ENCODE assay signal across 25 cellular contexts in genomic region chr12:52568111-52568510, GRCh38. TPM values are rescaled to one million over a fixed set of nuclear protein-coding genes. Genes with fewer than 3 reads are reported as not detected.
"Had no signal": no experiment of that assay in that cellular context is flagged by ENCODE, and none has a peak within 500 bp of the region (broad histone marks: within the 10 kb centered on the region; RNA-seq: fewer than 3 reads in every experiment).

No MANE protein-coding gene starts in this region.

- H3K4me1 ChIP-seq: gastrocnemius medialis, tibial artery, upper lobe of right lung, vagina had no signal

- H3K9me3 ChIP-seq: esophagus muscularis mucosa, gastrocnemius medialis, ovary, tibial artery, upper lobe of right lung, vagina had no signal

- H3K4me1 Mint-ChIP-seq: neural crest cell had no signal

- DNase-seq: cortex of kidney; effector memory CD4-positive, alpha-beta T cell; gastrocnemius medialis; glutamatergic neuron; left colon; left ventricle myocardium superior; mesendoderm; naive thymus-derived CD4-positive, alpha-beta T cell; ovary; small intestine; stimulated activated CD4-positive, alpha-beta T cell treated with anti-CD3 and anti-CD28 coated beads, Interleukin-12 subunit alpha, Interleukin-12 subunit beta, amount 100 ng/mL, for 4 hours; stimulated activated naive CD4-positive, alpha-beta T cell treated with Interleukin-2 at 50 U/mL for 16 hours; tibial artery; upper lobe of right lung had no signal

- H3K36me3 ChIP-seq: esophagus muscularis mucosa, gastrocnemius medialis, ovary, tibial artery, upper lobe of right lung, vagina had no signal

- H3K27me3 ChIP-seq: ovary, vagina had no signal

- H3K27ac Mint-ChIP-seq: naive thymus-derived CD4-positive, alpha-beta T cell; progenitor cell of endocrine pancreas had no signal

- ATAC-seq: gastrocnemius medialis; left colon; left ventricle myocardium superior; naive thymus-derived CD4-positive, alpha-beta T cell; right cardiac atrium; upper lobe of right lung had no signal

- H3K4me3 ChIP-seq: esophagus muscularis mucosa, gastrocnemius medialis, lung, ovary, tibial artery, upper lobe of right lung, vagina had no signal

- H3K4me3 Mint-ChIP-seq: naive thymus-derived CD4-positive, alpha-beta T cell; neural crest cell had no signal

- H3K9me3 Mint-ChIP-seq: naive thymus-derived CD4-positive, alpha-beta T cell; neural crest cell had no signal

- H3K36me3 Mint-ChIP-seq: naive thymus-derived CD4-positive, alpha-beta T cell had no signal

- H3K27ac ChIP-seq: epithelial cell of prostate, esophagus muscularis mucosa, gastrocnemius medialis, ovary, tibial artery, upper lobe of right lung, vagina had no signal

RNA-seq across cellular contexts. Expression of gene KRT74, which starts 5.5 kb away (rescaled TPM):
- total RNA-seq: esophagus muscularis mucosa, fibroblast of villous mesenchyme, gastrocnemius medialis, kidney epithelial cell, left colon, left ventricle myocardium superior, lung, neural crest cell, ovary, progenitor cell of endocrine pancreas, temporal lobe, upper lobe of right lung, vagina had no signal

RNA-seq across cellular contexts. Expression of gene KRT71, which starts 15.2 kb away (rescaled TPM):
- total RNA-seq: esophagus muscularis mucosa; fibroblast of villous mesenchyme; gastrocnemius medialis; kidney epithelial cell; left colon; left ventricle myocardium superior; lung; mononuclear cell; naive thymus-derived CD4-positive, alpha-beta T cell; neural crest cell; ovary; progenitor cell of endocrine pancreas; right cardiac atrium; upper lobe of right lung; vagina had no signal

RNA-seq across cellular contexts. Expression of gene KRT72, which starts 33.2 kb away (rescaled TPM):
- total RNA-seq: esophagus muscularis mucosa, fibroblast of villous mesenchyme, gastrocnemius medialis, kidney epithelial cell, left colon, left ventricle myocardium superior, neural crest cell, ovary, progenitor cell of endocrine pancreas, right cardiac atrium, temporal lobe, upper lobe of right lung, vagina had no signal

RNA-seq across cellular contexts. Expression of gene KRT5, which starts 47.9 kb away (rescaled TPM):
- total RNA-seq: gastrocnemius medialis, kidney epithelial cell, neural crest cell, progenitor cell of endocrine pancreas, right cardiac atrium had no signal

RNA-seq across cellular contexts. Expression of gene KRT73, which starts 50.2 kb away (rescaled TPM):
- total RNA-seq: esophagus muscularis mucosa, fibroblast of villous mesenchyme, gastrocnemius medialis, kidney epithelial cell, left colon, left ventricle myocardium superior, lung, neural crest cell, ovary, progenitor cell of endocrine pancreas, right cardiac atrium, temporal lobe, vagina had no signal
